ENCODE assay signal across 26 cellular contexts in the genomic region with DNA sequence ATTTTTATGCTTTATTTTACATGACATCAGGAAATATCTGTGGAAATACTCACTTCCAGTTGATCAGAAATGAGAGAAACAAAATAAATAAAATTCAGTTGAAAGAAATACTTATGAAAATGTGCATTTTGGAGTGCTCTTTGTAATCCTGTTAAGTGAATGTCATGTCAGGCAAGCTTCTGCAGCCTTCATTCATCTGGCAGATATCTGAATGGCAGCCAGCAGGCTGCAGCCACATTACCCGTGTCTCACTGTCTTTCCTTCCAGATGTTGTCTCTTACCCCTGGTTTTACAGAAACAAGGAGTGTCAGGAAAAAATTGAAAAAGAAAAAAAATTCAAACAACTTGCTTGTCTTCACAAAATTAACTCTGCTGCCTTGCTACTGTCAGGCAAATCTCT.
DNase-seq lines count a peak whose midpoint lies in the region; ATAC-seq and TF ChIP-seq lines count a peak whose summit lies in the region.
"Had no signal": no experiment of that assay in that cellular context is flagged by ENCODE, and none has a peak within 500 bp of the region (broad histone marks: within the 10 kb centered on the region; RNA-seq: fewer than 3 reads in every experiment).

No MANE protein-coding gene starts in this region.

- peaks cover 27% of the 10 kb centered on the region for H3K4me1 Mint-ChIP-seq in HFFc6 (ENCODE audit: low read depth)
- H3K4me1 Mint-ChIP-seq: stimulated activated effector memory CD8-positive, alpha-beta T cell treated with anti-CD3 and anti-CD28 coated beads, Interleukin-12 subunit alpha, Interleukin-12 subunit beta, amount 100 ng/mL, for 72 hours had no signal

- no peak for ATAC-seq in HG02642 (IDR thresholded peaks at IDR 0.05; ENCODE audit: poor library complexity, unreplicated experiment)
- ATAC-seq in HG02623 (IDR thresholded peaks at IDR 0.05; ENCODE audit: unreplicated experiment), result no peak
- no peak for ATAC-seq in HG03159 (IDR thresholded peaks at IDR 0.05; ENCODE audit: unreplicated experiment)
- ATAC-seq: activated CD8-positive, alpha-beta T cell treated with anti-CD3 and anti-CD28 coated beads, Interleukin-2, amount 10 ng/mL, durations not matched to agents 7 days and 5 days; stimulated activated effector memory CD8-positive, alpha-beta T cell treated with anti-CD3 and anti-CD28 coated beads, Interleukin-12 subunit alpha, Interleukin-12 subunit beta, amount 100 ng/mL, for 72 hours had no signal

- H3K4me3 ChIP-seq in adipocyte (ENCODE audit: low read length) (no peak overlapping the region), skeletal muscle satellite cell (ENCODE audit: low read length) (no peak overlapping the region)
- H3K4me3 ChIP-seq: suprapubic skin had no signal

- H3K36me3 Mint-ChIP-seq in HFFc6 (ENCODE audit: low read depth), result no peaks in the 10 kb centered on the region
- H3K36me3 Mint-ChIP-seq: stimulated activated effector memory CD8-positive, alpha-beta T cell treated with anti-CD3 and anti-CD28 coated beads, Interleukin-12 subunit alpha, Interleukin-12 subunit beta, amount 100 ng/mL, for 72 hours had no signal

- H3K9me3 ChIP-seq in adipocyte (ENCODE audit: control insufficient read depth, low read length) (no peaks in the 10 kb centered on the region), skeletal muscle satellite cell (replicated peaks; ENCODE audit: low read length) (no peaks in the 10 kb centered on the region)
- H3K9me3 ChIP-seq: suprapubic skin had no signal

- no peaks in the 10 kb centered on the region for H3K9me3 Mint-ChIP-seq in HFFc6

- TF ChIP-seq CTCF in HFFc6 (IDR thresholded peaks at IDR 0.05), result no peak

- no peaks in the 10 kb centered on the region for H3K27me3 Mint-ChIP-seq in HFFc6 (ENCODE audit: insufficient read depth)

- no peaks in the 10 kb centered on the region for H3K36me3 ChIP-seq in adipocyte (ENCODE audit: control insufficient read depth, insufficient read depth, low read length, severe bottlenecking)
- no peaks in the 10 kb centered on the region for H3K36me3 ChIP-seq in skeletal muscle satellite cell (ENCODE audit: insufficient read depth, low read length)
- H3K36me3 ChIP-seq: suprapubic skin, WERI-Rb-1 had no signal

- no peak overlapping the region for H3K4me2 ChIP-seq in skeletal muscle satellite cell (ENCODE audit: low read length)

- H3K4me1 ChIP-seq in adipocyte (ENCODE audit: control insufficient read depth, insufficient read depth, low read length) (peaks cover 16% of the 10 kb centered on the region), skeletal muscle satellite cell (ENCODE audit: control insufficient read depth, insufficient read depth, low read length) (peaks cover 25% of the 10 kb centered on the region)

- peak overlapping the region; percentile 80; the same call in 1 of the 2 replicates for H3K4me3 Mint-ChIP-seq in HFFc6
- H3K4me3 Mint-ChIP-seq: activated CD8-positive, alpha-beta T cell treated with anti-CD3 and anti-CD28 coated beads, Interleukin-2, amount 10 ng/mL, durations not matched to agents 7 days and 5 days; stimulated activated effector memory CD8-positive, alpha-beta T cell treated with anti-CD3 and anti-CD28 coated beads, Interleukin-12 subunit alpha, Interleukin-12 subunit beta, amount 100 ng/mL, for 72 hours had no signal

- H3K9ac ChIP-seq in adipocyte (ENCODE audit: low read length) (peak overlapping the region; percentile 65), skeletal muscle satellite cell (ENCODE audit: low read depth, low read length) (peak overlapping the region; percentile 1)

- H3K27ac Mint-ChIP-seq in HFFc6, result peak overlapping the region; percentile 35; the same call in 1 of the 2 replicates
- H3K27ac Mint-ChIP-seq: activated CD8-positive, alpha-beta T cell treated with anti-CD3 and anti-CD28 coated beads, Interleukin-2, amount 10 ng/mL, durations not matched to agents 7 days and 5 days; activated T-helper 2 cell treated with anti-CD3 and anti-CD28 coated beads, Interferon-gamma antibody, Interleukin-2, Interleukin-4, amounts not matched to agents 10 μg/mL and 5 μg/mL and 100 μg/mL, durations not matched to agents 14 hours and 24 hours and 36 hours; stimulated activated effector memory CD8-positive, alpha-beta T cell treated with anti-CD3 and anti-CD28 coated beads, Interleukin-12 subunit alpha, Interleukin-12 subunit beta, amount 100 ng/mL, for 72 hours had no signal

- DNase-seq in HFFc6 (no peak), adipocyte (ENCODE audit: low read depth) (peak; percentile 31), inferior parietal cortex (ENCODE audit: extremely low spot score) (peak; percentile 8)
- no peak for DNase-seq in stimulated activated CD4-positive, alpha-beta T cell treated with anti-CD3 and anti-CD28 coated beads, Interleukin-2, amount 100 ng/mL, for 48 hours
- DNase-seq: activated CD4-positive, alpha-beta T cell treated with anti-CD3 and anti-CD28 coated beads for 4 hours; activated CD8-positive, alpha-beta T cell treated with anti-CD3 and anti-CD28 coated beads, Interleukin-2, amount 10 ng/mL, durations not matched to agents 7 days and 5 days; activated naive CD4-positive, alpha-beta T cell treated with anti-CD3 and anti-CD28 coated beads, Interleukin-2, amount 50 U/mL, for 16 hours; amniotic stem cell; Calu3; DMS79 treated with DMSO at 0.1 percent for 48 hours; effector CD4-positive, alpha-beta T cell; Karpas-422; NCI-H1436 treated with DMSO at 0.1 percent for 48 hours; NCI-H446; NCI-H774; occipital lobe; SHP77 treated with DMSO at 0.1 percent for 48 hours; stimulated activated CD4-positive, alpha-beta T cell treated with anti-CD3 and anti-CD28 coated beads, Interleukin-15, amount 100 ng/mL, for 24 hours; WERI-Rb-1 had no signal

- H3K27me3 ChIP-seq in adipocyte (replicated peaks; ENCODE audit: control insufficient read depth, insufficient read depth, low read length) (no peaks in the 10 kb centered on the region), skeletal muscle satellite cell (ENCODE audit: control insufficient read depth, insufficient read depth, low read length) (no peaks in the 10 kb centered on the region)
- H3K27me3 ChIP-seq: suprapubic skin had no signal

Comparison
In these comparisons a context has a peak if more than half of its experiments do, and no peak if none do; other contexts are left out.
1. DNase-seq: peak in adipocyte (single experiment) and inferior parietal cortex (single experiment); none in HFFc6 (single experiment) and stimulated activated CD4-positive, alpha-beta T cell treated with anti-CD3 and anti-CD28 coated beads, Interleukin-2, amount 100 ng/mL, for 48 hours (0 of 2).